In the genomic region with DNA sequence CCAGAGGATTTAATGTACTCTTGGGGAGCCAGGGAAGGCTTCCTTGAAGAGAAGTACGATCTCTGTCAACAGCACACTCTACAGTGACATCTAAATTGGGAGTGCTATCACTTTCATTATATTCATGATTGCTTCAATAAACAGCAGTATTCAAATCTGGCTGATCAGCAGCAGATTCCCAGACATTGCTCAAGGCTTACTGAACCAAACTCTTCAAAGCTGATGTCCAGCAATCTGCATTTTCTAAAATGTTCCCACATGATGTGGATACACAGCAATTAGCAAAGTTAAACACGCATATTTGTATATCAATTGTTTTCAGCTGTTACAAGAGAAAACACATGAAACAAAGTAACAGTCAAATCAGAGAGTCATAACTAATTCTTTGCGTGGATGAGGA, we compare ENCODE assay signal across 25 cellular contexts. TPM values are rescaled to one million over a fixed set of nuclear protein-coding genes. Genes with fewer than 3 reads are reported as not detected.
DNase-seq lines count a peak whose midpoint lies in the region; ATAC-seq and TF ChIP-seq lines count a peak whose summit lies in the region.
"Had no signal": no experiment of that assay in that cellular context is flagged by ENCODE, and none has a peak within 500 bp of the region (broad histone marks: within the 10 kb centered on the region; RNA-seq: fewer than 3 reads in every experiment).

No MANE protein-coding gene starts in this region.

- in situ Hi-C loops in IMR-90 (cut with MboI; ENCODE audit: low sequenced_read_pairs) = no loop called here

- BruUV-seq in IMR-90 (replicated peaks; lab: Mats Ljungman, UMichigan) = no TSS peak

- no peak overlapping the region for H3K4ac ChIP-seq in IMR-90 (ENCODE audit: low read depth, low read length)

- no CpG with 5 or more reads among the region's 3 CpGs for WGBS in IMR-90 (ENCODE audit: extremely low coverage in 2 of 2, insufficient read length in 1 of 2), 2 experiments

- H3K36me3 ChIP-seq in IMR-90 (ENCODE audit: control insufficient read depth, insufficient read depth, low read length) = peaks cover 3% of the 10 kb centered on the region; the same call in 1 of the 2 replicates
- H3K36me3 ChIP-seq: upper lobe of left lung had no signal

- H3K18ac ChIP-seq in IMR-90 (ENCODE audit: low read depth, low read length) = peak overlapping the region; percentile 74

- peak overlapping the region; percentile 25 for H3K4me2 ChIP-seq in IMR-90 (ENCODE audit: low read depth, low read length)

- no peak overlapping the region for H2BK20ac ChIP-seq in IMR-90 (ENCODE audit: low read depth, low read length)

- H4K8ac ChIP-seq in IMR-90 (ENCODE audit: low read depth in 2 of 2, low read length in 2 of 2) = peak overlapping the region in 1 of 2 experiments; percentile 7; a peak in 2 of 4 replicates

- H3K4me1 ChIP-seq in IMR-90 (ENCODE audit: control insufficient read depth, insufficient read depth, low read length) = peaks cover 10% of the 10 kb centered on the region
- H3K4me1 ChIP-seq: upper lobe of left lung had no signal

- no peak overlapping the region for H2BK5ac ChIP-seq in IMR-90 (ENCODE audit: low read depth, low read length, poor library complexity, severe bottlenecking)

- H3K9me1 ChIP-seq in IMR-90 (ENCODE audit: insufficient read depth, low read length) = no peaks in the 10 kb centered on the region

- no peak overlapping the region; the same call in 1 of the 2 replicates for H2BK120ac ChIP-seq in IMR-90 (ENCODE audit: low read depth, low read length)

- no peak overlapping the region for H3K14ac ChIP-seq in IMR-90 (replicated peaks; ENCODE audit: low read depth, low read length)

- DNase-seq in AG09319 (ENCODE audit: extremely low read depth, low read depth) (peak; percentile 68), IMR-90 (peak; percentile 44), kidney glomerular epithelial cell (lab: John Stamatoyannopoulos, UW) (peak; percentile 81), renal cortical epithelial cell (ENCODE audit: low read depth) (peak; percentile 93), mesenteric fat pad (ENCODE audit: low spot score) (no peak)
- DNase-seq in activated effector memory CD4-positive, alpha-beta T cell treated with anti-CD3 and anti-CD28 coated beads, Interleukin-2, amount 50 U/mL, for 16 hours = no peak
- DNase-seq: activated CD4-positive, alpha-beta T cell treated with anti-CD3 and anti-CD28 coated beads for 36 hours; CD4-positive, CD25-positive, alpha-beta regulatory T cell; cerebellar nuclear complex; effector CD8-positive, alpha-beta T cell; Karpas-422; midbrain; MV-4-11; NCI-H1694 treated with DMSO at 0.1 percent for 48 hours; NCI-H2171 treated with DMSO at 0.1 percent for 48 hours; stimulated activated CD4-positive, alpha-beta T cell treated with anti-CD3 and anti-CD28 coated beads, Interleukin-15, amount 100 ng/mL, for 24 hours; T-helper 17 cell; upper lobe of left lung had no signal

- peaks cover 8% of the 10 kb centered on the region; the same call in 1 of the 2 replicates for H3K9me3 ChIP-seq in IMR-90 (ENCODE audit: control insufficient read depth, insufficient read depth, low read length)
- H3K9me3 ChIP-seq: upper lobe of left lung had no signal

- H3K27me3 ChIP-seq in IMR-90 (ENCODE audit: control insufficient read depth, insufficient read depth, low read length) = no peaks in the 10 kb centered on the region
- H3K27me3 ChIP-seq: upper lobe of left lung had no signal

- no peak overlapping the region for H4K91ac ChIP-seq in IMR-90 (ENCODE audit: insufficient read depth, low read depth, low read length)

- no peak overlapping the region for H3K56ac ChIP-seq in IMR-90 (ENCODE audit: extremely low read depth, insufficient read depth, low read length)

- H3K23ac ChIP-seq in IMR-90 (ENCODE audit: low read depth, low read length) = no peak overlapping the region

- ATAC-seq in IMR-90 (ENCODE audit: low read depth) = peak; percentile 61
- no peak for ATAC-seq in HG03108 (IDR thresholded peaks at IDR 0.05; ENCODE audit: unreplicated experiment)
- no peak for ATAC-seq in HG03460 (IDR thresholded peaks at IDR 0.05; ENCODE audit: unreplicated experiment)
- ATAC-seq: activated CD4-positive, alpha-beta T cell treated with anti-CD3 and anti-CD28 coated beads for 36 hours; esophagus mucosa; HCT116; left lobe of liver; T-helper 17 cell had no signal

- no peak overlapping the region for H2AK9ac ChIP-seq in IMR-90 (replicated peaks; ENCODE audit: low read depth, low read length, poor library complexity)

- H2AFZ ChIP-seq in IMR-90 (replicated peaks; ENCODE audit: low read length, poor library complexity) = no peak overlapping the region

- H3K9ac ChIP-seq in IMR-90 (ENCODE audit: low read depth, low read length) = no peak overlapping the region

- CTCF ChIA-PET in IMR-90 (lab: Yijun Ruan, JAX) = no interaction called here

- H3K27ac ChIP-seq in IMR-90 (ENCODE audit: insufficient read depth, low read length) = peak overlapping the region; percentile 41; the same call in 1 of the 2 replicates
- H3K27ac ChIP-seq: RWPE1, SK-N-MC had no signal

- peak overlapping the region; percentile 72 for H4K5ac ChIP-seq in IMR-90 (ENCODE audit: low read depth, low read length)

- intact Hi-C loops in IMR-90 (cut with micrococcal nuclease) = no loop called here

- H4K20me1 ChIP-seq in IMR-90 (ENCODE audit: insufficient read depth, low read length) = no peaks in the 10 kb centered on the region

- H3K79me1 ChIP-seq in IMR-90 (ENCODE audit: low read depth in 1 of 2, low read length in 2 of 2) = peaks cover 18 to 21% of the 10 kb centered on the region in 2 experiments

- H2BK15ac ChIP-seq in IMR-90 (ENCODE audit: low read depth, low read length) = no peak overlapping the region

- H2AK5ac ChIP-seq in IMR-90 (ENCODE audit: low read depth, low read length) = no peak overlapping the region

- no peak for TF ChIP-seq CTCF in AG09319 (IDR thresholded peaks at IDR 0.05; ENCODE audit: low read depth, low read length)
- TF ChIP-seq CTCF in IMR-90 (conservative IDR thresholded peaks at IDR 0.05; ENCODE audit: low read depth, low read length) = no peak

- TF ChIP-seq RAD21 in IMR-90 (IDR thresholded peaks at IDR 0.05; ENCODE audit: low read length) = no peak

- POLR2A ChIA-PET in IMR-90 (lab: Charles Lee; ENCODE audit: unreplicated experiment) = no interaction called here

- no peak overlapping the region for H3K4me3 ChIP-seq in IMR-90 (ENCODE audit: insufficient read depth, low read depth, low read length)
- H3K4me3 ChIP-seq: SK-N-MC, upper lobe of left lung had no signal

- no peak for TF ChIP-seq POLR2A in IMR-90 (IDR thresholded peaks at IDR 0.05; ENCODE audit: low read depth, low read length)

- dilution Hi-C loops in IMR-90 (cut with HindIII; ENCODE audit: low sequenced_read_pairs, unreplicated experiment) = no loop called here

TF ChIP-seq in IMR-90, 13 proteins besides CTCF, POLR2A, EP300 and RAD21:
- no peak for TF ChIP-seq FOS (IDR thresholded peaks at IDR 0.05; ENCODE audit: low read depth, low read length)
- TF ChIP-seq CHD1 (IDR thresholded peaks at IDR 0.05; ENCODE audit: low read depth, low read length) = no peak
- no peak for TF ChIP-seq ELK1 (IDR thresholded peaks at IDR 0.05; ENCODE audit: borderline replicate concordance, low read depth, low read length)

RNA-seq across cellular contexts. Expression of gene SYTL2, which starts 44.1 kb away (rescaled TPM):
- 45.2 and 59.4 TPM in 2 replicates for total RNA-seq in IMR-90 (2012; rRNA removed)
- 49.5 and 70.0 TPM in 2 replicates for polyA plus RNA-seq in IMR-90 (2012; rRNA removed)
- 13.7 and 35.1 TPM in 2 replicates for polyA plus RNA-seq in IMR-90 (2012; cell fraction: cytosol; rRNA removed)
- polyA plus RNA-seq in IMR-90 (2012; cell fraction: nucleus; rRNA removed; ENCODE audit: low replicate concordance) = 31.2 and 414 TPM in 2 replicates
- total RNA-seq in renal cortical epithelial cell = 133 and 343 TPM in 2 replicates
- total RNA-seq in mesenteric fat pad = 13.5 TPM

Comparison
In these comparisons a context has a peak if more than half of its experiments do, and no peak if none do; other contexts are left out.
1. DNase-seq: peak in AG09319 (single experiment), IMR-90 (single experiment), kidney glomerular epithelial cell (single experiment) and renal cortical epithelial cell (single experiment); none in mesenteric fat pad (single experiment) and activated effector memory CD4-positive, alpha-beta T cell treated with anti-CD3 and anti-CD28 coated beads, Interleukin-2, amount 50 U/mL, for 16 hours (single experiment).